8 cellular contexts compared by ENCODE assay signal in the genomic region with DNA sequence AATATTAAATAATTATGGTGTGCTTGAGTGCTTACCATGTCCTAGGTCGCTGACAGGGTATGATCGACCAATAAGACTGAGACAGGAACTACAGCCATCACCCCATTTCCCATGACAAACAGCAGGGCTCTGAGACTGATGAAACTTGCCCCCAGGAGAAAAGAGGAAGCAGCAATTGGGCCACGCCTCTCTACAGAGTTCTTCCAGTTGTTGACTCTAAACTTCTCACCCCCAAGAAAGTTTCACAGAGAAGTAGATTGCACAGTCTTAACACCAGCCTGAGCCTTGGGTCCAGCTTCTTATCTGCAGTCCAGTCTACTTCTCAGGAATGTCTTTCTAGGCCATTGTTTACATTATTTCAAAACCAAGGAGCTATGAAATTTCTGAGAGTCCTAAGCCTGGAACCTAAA.
A peak's percentile ranks its signal among the peaks of the same experiment; 100 is the strongest.
DNase-seq lines count a peak whose midpoint lies in the region; ATAC-seq and TF ChIP-seq lines count a peak whose summit lies in the region.

No MANE protein-coding gene starts in this region.

- intact Hi-C loops in Right ventricle myocardium inferior (cut with DNase I) = no loop called here

- 84% methylated on average over 3 of the region's 3 CpGs for WGBS in suprapubic skin

- H3K36me3 ChIP-seq in suprapubic skin = no peaks in the 10 kb centered on the region

- H3K4me1 ChIP-seq in suprapubic skin = peaks cover 26% of the 10 kb centered on the region

- H3K27me3 ChIP-seq in suprapubic skin = no peaks in the 10 kb centered on the region

- H3K9me3 ChIP-seq in suprapubic skin = peaks cover 9% of the 10 kb centered on the region

- no peak for TF ChIP-seq POLR2A in suprapubic skin (IDR thresholded peaks at IDR 0.05)

- no peak for TF ChIP-seq CTCF in suprapubic skin (IDR thresholded peaks at IDR 0.05)

- ATAC-seq in GM18861 (IDR thresholded peaks at IDR 0.05; ENCODE audit: unreplicated experiment) = peak; percentile 87
- peak; percentile 90 for ATAC-seq in HG02885 (IDR thresholded peaks at IDR 0.05; ENCODE audit: poor library complexity, unreplicated experiment)
- ATAC-seq in Right ventricle myocardium inferior = peak; percentile 81

- no peak for TF ChIP-seq EP300 in suprapubic skin (IDR thresholded peaks at IDR 0.05)

- DNase-seq in OCI-M2 (lab: John Stamatoyannopoulos, UW; ENCODE audit: unreplicated experiment) (peak; percentile 55), Right ventricle myocardium inferior (ENCODE audit: missing footprints) (peak; percentile 66), suprapubic skin (ENCODE audit: low spot score in 2 of 2) (no peak), cortex of kidney (lab: John Stamatoyannopoulos, UW) (no peak)
- no peak for DNase-seq in activated naive CD4-positive, alpha-beta T cell treated with anti-CD3 and anti-CD28 coated beads, Interleukin-2, amount 50 U/mL, for 16 hours
- no peak for DNase-seq in activated CD8-positive, alpha-beta memory T cell treated with anti-CD3 and anti-CD28 coated beads for 24 hours

- H3K4me3 ChIP-seq in suprapubic skin = no peak overlapping the region

- H3K27ac ChIP-seq in suprapubic skin = peak overlapping the region; percentile 19

Comparison
In these comparisons a context has a peak if more than half of its experiments do, and no peak if none do; other contexts are left out.
1. DNase-seq: peak in OCI-M2 (single experiment) and Right ventricle myocardium inferior (single experiment); none in suprapubic skin (0 of 2), activated naive CD4-positive, alpha-beta T cell treated with anti-CD3 and anti-CD28 coated beads, Interleukin-2, amount 50 U/mL, for 16 hours (single experiment), activated CD8-positive, alpha-beta memory T cell treated with anti-CD3 and anti-CD28 coated beads for 24 hours (single experiment) and cortex of kidney (single experiment).
2. Peak in every context shown above with its lines, with median percentiles within 50 percentile points of each other: ATAC-seq.